8 cellular contexts compared by ENCODE assay signal in the genomic region with DNA sequence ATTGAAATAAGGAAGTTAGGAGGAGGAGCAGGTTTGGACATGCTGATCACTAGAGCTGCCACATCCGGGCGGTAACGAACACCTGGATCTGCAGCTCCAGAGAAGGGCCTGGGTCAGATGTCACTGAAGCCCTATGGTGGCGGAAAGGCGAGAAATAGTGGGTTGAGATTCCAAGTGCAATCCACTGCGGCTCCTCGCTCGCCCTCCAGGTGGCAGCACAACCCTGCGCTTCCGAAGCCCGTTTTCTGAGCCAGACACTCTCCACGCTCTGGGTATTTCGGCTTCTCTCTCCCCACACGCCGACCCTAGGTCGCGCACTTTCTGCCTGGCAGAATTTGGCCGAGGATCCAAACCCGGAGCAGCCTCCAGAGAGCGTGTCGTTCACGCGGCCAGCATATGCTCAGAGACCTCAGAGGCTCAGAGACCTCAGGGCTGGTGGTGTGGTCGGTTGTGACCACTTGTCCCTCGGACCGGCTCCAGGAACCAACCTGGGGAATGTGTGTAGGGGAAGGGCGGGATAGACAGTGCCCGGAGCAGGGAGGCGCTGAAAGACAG.
DNase-seq lines count a peak whose midpoint lies in the region; ATAC-seq and TF ChIP-seq lines count a peak whose summit lies in the region.

No MANE protein-coding gene starts in this region.

- no peaks in the 10 kb centered on the region for H3K36me3 ChIP-seq in ACC112 (ENCODE audit: insufficient read depth, low read length)
- H3K36me3 ChIP-seq in OCI-LY3 (replicated peaks; ENCODE audit: low read depth, low read length), result no peaks in the 10 kb centered on the region

- H3K79me2 ChIP-seq in ACC112 (ENCODE audit: control insufficient read depth, insufficient read depth, low read length, unreplicated experiment) (no peaks in the 10 kb centered on the region), OCI-LY3 (ENCODE audit: low read length) (no peaks in the 10 kb centered on the region)

- H3K4me2 ChIP-seq in OCI-LY3 (ENCODE audit: low read length), result peak overlapping the region; percentile 99

- peak overlapping the region; percentile 75 for H3K4me3 ChIP-seq in ACC112 (ENCODE audit: low read depth, low read length)
- H3K4me3 ChIP-seq in OCI-LY3 (ENCODE audit: low read length), result peak overlapping the region; percentile 84

- H2AFZ ChIP-seq in ACC112 (ENCODE audit: low read length, unreplicated experiment) (peak overlapping the region; percentile 40), OCI-LY3 (ENCODE audit: low read depth, low read length) (peak overlapping the region; percentile 80)

- H3K27me3 ChIP-seq in ACC112 (ENCODE audit: insufficient read depth, low read length), result peaks cover 25% of the 10 kb centered on the region
- no peaks in the 10 kb centered on the region for H3K27me3 ChIP-seq in OCI-LY3 (ENCODE audit: low read depth, low read length)

- H3K9ac ChIP-seq in OCI-LY3 (ENCODE audit: low read length), result peak overlapping the region; percentile 63

- H3K9me3 ChIP-seq in OCI-LY3 (ENCODE audit: insufficient read depth, low read length), result no peaks in the 10 kb centered on the region

- no peaks in the 10 kb centered on the region for H3K4me1 ChIP-seq in ACC112 (ENCODE audit: control insufficient read depth, insufficient read depth, low read length, unreplicated experiment)
- H3K4me1 ChIP-seq in OCI-LY3 (ENCODE audit: low read length), result peaks cover 15% of the 10 kb centered on the region

- TF ChIP-seq CTCF in OCI-LY3 (IDR thresholded peaks at IDR 0.05; ENCODE audit: low read depth, low read length), result peak; percentile 74

- H4K20me1 ChIP-seq in OCI-LY3 (ENCODE audit: insufficient read depth, low read length), result no peaks in the 10 kb centered on the region

- ATAC-seq in GM18868 (IDR thresholded peaks at IDR 0.05; ENCODE audit: unreplicated experiment), result peak; percentile 68

- DNase-seq in HS-27A (ENCODE audit: low read depth) (peak; percentile 26), activated T-cell treated with anti-CD3 and anti-CD28 coated beads for 24 hours (ENCODE audit: low read depth) (peak; percentile 78), epidermal melanocyte (ENCODE audit: insufficient read length, low spot score) (peak; percentile 86), middle frontal gyrus (ENCODE audit: extremely low spot score, low spot score) (peak; percentile 44)
- DNase-seq in stimulated activated CD8-positive, alpha-beta memory T cell treated with anti-CD3 and anti-CD28 coated beads, Interleukin-2, amount 100 ng/mL, for 1 hour (ENCODE audit: low read depth in 2 of 2), result peak; percentile 69 to 75

- H3K27ac ChIP-seq in ACC112 (ENCODE audit: low read depth, low read length) (peak overlapping the region; percentile 53; the same call in 1 of the 2 replicates), OCI-LY3 (ENCODE audit: low read length) (peak overlapping the region; percentile 42; the same call in 1 of the 2 replicates)

Comparison
In these comparisons a context has a peak if more than half of its experiments do, and no peak if none do; other contexts are left out.
1. Peak in every context shown above with its lines: DNase-seq, ATAC-seq, H3K4me3 ChIP-seq and H3K27ac ChIP-seq.
2. DNase-seq: peak in every context shown above with its lines; median percentile 86 in epidermal melanocyte; 78 in activated T-cell treated with anti-CD3 and anti-CD28 coated beads for 24 hours; 72 in stimulated activated CD8-positive, alpha-beta memory T cell treated with anti-CD3 and anti-CD28 coated beads, Interleukin-2, amount 100 ng/mL, for 1 hour; 44 in middle frontal gyrus; 26 in HS-27A.